1 cellular context compared by ENCODE assay signal in genomic region chr4:18192901-18193300, GRCh38.
TF ChIP-seq lines count a peak whose summit lies in the region.

No MANE protein-coding gene starts in this region.

TF ChIP-seq in GM23338, 12 proteins besides CTCF, POLR2A, EP300 and RAD21 (continued from another document):
- TF ChIP-seq, protein P1, sequence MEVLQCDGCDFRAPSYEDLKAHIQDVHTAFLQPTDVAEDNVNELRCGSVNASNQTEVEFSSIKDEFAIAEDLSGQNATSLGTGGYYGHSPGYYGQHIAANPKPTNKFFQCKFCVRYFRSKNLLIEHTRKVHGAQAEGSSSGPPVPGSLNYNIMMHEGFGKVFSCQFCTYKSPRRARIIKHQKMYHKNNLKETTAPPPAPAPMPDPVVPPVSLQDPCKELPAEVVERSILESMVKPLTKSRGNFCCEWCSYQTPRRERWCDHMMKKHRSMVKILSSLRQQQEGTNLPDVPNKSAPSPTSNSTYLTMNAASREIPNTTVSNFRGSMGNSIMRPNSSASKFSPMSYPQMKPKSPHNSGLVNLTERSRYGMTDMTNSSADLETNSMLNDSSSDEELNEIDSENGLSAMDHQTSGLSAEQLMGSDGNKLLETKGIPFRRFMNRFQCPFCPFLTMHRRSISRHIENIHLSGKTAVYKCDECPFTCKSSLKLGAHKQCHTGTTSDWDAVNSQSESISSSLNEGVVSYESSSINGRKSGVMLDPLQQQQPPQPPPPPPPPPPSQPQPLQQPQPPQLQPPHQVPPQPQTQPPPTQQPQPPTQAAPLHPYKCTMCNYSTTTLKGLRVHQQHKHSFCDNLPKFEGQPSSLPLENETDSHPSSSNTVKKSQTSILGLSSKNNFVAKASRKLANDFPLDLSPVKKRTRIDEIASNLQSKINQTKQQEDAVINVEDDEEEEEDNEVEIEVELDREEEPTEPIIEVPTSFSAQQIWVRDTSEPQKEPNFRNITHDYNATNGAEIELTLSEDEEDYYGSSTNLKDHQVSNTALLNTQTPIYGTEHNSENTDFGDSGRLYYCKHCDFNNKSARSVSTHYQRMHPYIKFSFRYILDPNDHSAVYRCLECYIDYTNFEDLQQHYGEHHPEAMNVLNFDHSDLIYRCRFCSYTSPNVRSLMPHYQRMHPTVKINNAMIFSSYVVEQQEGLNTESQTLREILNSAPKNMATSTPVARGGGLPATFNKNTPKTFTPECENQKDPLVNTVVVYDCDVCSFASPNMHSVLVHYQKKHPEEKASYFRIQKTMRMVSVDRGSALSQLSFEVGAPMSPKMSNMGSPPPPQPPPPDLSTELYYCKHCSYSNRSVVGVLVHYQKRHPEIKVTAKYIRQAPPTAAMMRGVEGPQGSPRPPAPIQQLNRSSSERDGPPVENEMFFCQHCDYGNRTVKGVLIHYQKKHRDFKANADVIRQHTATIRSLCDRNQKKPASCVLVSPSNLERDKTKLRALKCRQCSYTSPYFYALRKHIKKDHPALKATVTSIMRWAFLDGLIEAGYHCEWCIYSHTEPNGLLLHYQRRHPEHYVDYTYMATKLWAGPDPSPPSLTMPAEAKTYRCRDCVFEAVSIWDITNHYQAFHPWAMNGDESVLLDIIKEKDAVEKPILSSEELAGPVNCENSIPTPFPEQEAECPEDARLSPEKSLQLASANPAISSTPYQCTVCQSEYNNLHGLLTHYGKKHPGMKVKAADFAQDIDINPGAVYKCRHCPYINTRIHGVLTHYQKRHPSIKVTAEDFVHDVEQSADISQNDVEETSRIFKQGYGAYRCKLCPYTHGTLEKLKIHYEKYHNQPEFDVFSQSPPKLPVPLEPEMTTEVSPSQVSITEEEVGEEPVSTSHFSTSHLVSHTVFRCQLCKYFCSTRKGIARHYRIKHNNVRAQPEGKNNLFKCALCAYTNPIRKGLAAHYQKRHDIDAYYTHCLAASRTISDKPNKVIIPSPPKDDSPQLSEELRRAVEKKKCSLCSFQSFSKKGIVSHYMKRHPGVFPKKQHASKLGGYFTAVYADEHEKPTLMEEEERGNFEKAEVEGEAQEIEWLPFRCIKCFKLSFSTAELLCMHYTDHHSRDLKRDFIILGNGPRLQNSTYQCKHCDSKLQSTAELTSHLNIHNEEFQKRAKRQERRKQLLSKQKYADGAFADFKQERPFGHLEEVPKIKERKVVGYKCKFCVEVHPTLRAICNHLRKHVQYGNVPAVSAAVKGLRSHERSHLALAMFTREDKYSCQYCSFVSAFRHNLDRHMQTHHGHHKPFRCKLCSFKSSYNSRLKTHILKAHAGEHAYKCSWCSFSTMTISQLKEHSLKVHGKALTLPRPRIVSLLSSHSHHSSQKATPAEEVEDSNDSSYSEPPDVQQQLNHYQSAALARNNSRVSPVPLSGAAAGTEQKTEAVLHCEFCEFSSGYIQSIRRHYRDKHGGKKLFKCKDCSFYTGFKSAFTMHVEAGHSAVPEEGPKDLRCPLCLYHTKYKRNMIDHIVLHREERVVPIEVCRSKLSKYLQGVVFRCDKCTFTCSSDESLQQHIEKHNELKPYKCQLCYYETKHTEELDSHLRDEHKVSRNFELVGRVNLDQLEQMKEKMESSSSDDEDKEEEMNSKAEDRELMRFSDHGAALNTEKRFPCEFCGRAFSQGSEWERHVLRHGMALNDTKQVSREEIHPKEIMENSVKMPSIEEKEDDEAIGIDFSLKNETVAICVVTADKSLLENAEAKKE (CRISPR knock-in tag; IDR thresholded peaks at IDR 0.05), result no peak
- TF ChIP-seq EZH2 (IDR thresholded peaks at IDR 0.05; ENCODE audit: low read depth, unreplicated experiment), result no peak
TF ChIP-seq in GM23338: peak in this region for 0.
